Comparison of ENCODE assay signal across 1 cellular context in the genomic region with DNA sequence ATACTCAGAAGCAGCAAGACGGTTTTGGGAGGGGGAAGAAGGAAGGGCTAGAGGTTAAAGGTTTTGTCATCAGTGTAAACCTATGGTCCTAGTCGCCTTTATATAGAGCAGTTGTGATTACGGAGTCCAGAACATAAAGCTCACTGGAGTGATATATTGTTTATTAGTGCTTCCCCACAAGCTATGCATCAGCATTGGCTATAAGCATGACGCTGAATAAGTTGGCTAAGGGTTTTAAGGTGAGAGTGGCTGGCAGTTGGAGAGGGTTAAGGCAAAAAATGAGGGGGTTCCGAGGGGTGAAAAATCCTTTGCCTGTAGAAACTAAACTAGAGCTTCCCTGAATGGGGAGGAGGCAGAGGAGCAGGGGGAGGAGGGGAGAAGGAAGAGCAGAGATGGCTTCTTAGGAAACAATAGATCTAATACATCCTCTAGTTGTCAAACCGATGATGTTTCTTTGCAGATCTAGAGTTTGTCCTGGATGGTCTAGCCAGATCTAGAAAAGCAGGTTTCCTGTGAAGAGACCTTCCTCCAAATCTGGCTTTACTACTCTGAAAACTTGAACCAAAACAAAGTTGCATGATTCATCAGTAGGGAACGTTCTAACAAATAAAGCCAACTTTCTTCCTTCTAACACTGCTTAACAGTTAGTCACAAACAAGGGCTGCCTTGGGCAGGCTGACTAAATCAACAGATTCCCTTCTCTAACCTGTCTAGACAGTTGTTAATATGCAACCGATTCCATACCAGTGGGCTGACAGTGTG.
TF ChIP-seq lines count a peak whose summit lies in the region.

No MANE protein-coding gene starts in this region.

TF ChIP-seq in GM12878, 131 proteins besides CTCF, POLR2A, EP300 and RAD21 (continued from another document):
- TF ChIP-seq, protein P1, sequence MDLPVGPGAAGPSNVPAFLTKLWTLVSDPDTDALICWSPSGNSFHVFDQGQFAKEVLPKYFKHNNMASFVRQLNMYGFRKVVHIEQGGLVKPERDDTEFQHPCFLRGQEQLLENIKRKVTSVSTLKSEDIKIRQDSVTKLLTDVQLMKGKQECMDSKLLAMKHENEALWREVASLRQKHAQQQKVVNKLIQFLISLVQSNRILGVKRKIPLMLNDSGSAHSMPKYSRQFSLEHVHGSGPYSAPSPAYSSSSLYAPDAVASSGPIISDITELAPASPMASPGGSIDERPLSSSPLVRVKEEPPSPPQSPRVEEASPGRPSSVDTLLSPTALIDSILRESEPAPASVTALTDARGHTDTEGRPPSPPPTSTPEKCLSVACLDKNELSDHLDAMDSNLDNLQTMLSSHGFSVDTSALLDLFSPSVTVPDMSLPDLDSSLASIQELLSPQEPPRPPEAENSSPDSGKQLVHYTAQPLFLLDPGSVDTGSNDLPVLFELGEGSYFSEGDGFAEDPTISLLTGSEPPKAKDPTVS (IDR thresholded peaks at IDR 0.05; ENCODE audit: low read depth, low read length): no peak
- no peak for TF ChIP-seq GATAD2B (conservative IDR thresholded peaks at IDR 0.05; ENCODE audit: low read depth)
- TF ChIP-seq, protein P2, sequence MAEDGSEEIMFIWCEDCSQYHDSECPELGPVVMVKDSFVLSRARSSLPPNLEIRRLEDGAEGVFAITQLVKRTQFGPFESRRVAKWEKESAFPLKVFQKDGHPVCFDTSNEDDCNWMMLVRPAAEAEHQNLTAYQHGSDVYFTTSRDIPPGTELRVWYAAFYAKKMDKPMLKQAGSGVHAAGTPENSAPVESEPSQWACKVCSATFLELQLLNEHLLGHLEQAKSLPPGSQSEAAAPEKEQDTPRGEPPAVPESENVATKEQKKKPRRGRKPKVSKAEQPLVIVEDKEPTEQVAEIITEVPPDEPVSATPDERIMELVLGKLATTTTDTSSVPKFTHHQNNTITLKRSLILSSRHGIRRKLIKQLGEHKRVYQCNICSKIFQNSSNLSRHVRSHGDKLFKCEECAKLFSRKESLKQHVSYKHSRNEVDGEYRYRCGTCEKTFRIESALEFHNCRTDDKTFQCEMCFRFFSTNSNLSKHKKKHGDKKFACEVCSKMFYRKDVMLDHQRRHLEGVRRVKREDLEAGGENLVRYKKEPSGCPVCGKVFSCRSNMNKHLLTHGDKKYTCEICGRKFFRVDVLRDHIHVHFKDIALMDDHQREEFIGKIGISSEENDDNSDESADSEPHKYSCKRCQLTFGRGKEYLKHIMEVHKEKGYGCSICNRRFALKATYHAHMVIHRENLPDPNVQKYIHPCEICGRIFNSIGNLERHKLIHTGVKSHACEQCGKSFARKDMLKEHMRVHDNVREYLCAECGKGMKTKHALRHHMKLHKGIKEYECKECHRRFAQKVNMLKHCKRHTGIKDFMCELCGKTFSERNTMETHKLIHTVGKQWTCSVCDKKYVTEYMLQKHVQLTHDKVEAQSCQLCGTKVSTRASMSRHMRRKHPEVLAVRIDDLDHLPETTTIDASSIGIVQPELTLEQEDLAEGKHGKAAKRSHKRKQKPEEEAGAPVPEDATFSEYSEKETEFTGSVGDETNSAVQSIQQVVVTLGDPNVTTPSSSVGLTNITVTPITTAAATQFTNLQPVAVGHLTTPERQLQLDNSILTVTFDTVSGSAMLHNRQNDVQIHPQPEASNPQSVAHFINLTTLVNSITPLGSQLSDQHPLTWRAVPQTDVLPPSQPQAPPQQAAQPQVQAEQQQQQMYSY (CRISPR knock-in tag; IDR thresholded peaks at IDR 0.05): no peak
- no peak for TF ChIP-seq SMAD1 (IDR thresholded peaks at IDR 0.05; ENCODE audit: low read depth, partially characterized antibody)
- TF ChIP-seq, protein P3, sequence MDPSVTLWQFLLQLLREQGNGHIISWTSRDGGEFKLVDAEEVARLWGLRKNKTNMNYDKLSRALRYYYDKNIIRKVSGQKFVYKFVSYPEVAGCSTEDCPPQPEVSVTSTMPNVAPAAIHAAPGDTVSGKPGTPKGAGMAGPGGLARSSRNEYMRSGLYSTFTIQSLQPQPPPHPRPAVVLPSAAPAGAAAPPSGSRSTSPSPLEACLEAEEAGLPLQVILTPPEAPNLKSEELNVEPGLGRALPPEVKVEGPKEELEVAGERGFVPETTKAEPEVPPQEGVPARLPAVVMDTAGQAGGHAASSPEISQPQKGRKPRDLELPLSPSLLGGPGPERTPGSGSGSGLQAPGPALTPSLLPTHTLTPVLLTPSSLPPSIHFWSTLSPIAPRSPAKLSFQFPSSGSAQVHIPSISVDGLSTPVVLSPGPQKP (IDR thresholded peaks at IDR 0.05; ENCODE audit: low read depth, low read length): no peak
- TF ChIP-seq, protein P4, sequence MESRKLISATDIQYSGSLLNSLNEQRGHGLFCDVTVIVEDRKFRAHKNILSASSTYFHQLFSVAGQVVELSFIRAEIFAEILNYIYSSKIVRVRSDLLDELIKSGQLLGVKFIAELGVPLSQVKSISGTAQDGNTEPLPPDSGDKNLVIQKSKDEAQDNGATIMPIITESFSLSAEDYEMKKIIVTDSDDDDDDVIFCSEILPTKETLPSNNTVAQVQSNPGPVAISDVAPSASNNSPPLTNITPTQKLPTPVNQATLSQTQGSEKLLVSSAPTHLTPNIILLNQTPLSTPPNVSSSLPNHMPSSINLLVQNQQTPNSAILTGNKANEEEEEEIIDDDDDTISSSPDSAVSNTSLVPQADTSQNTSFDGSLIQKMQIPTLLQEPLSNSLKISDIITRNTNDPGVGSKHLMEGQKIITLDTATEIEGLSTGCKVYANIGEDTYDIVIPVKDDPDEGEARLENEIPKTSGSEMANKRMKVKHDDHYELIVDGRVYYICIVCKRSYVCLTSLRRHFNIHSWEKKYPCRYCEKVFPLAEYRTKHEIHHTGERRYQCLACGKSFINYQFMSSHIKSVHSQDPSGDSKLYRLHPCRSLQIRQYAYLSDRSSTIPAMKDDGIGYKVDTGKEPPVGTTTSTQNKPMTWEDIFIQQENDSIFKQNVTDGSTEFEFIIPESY (IDR thresholded peaks at IDR 0.05): no peak
- TF ChIP-seq, protein P5, sequence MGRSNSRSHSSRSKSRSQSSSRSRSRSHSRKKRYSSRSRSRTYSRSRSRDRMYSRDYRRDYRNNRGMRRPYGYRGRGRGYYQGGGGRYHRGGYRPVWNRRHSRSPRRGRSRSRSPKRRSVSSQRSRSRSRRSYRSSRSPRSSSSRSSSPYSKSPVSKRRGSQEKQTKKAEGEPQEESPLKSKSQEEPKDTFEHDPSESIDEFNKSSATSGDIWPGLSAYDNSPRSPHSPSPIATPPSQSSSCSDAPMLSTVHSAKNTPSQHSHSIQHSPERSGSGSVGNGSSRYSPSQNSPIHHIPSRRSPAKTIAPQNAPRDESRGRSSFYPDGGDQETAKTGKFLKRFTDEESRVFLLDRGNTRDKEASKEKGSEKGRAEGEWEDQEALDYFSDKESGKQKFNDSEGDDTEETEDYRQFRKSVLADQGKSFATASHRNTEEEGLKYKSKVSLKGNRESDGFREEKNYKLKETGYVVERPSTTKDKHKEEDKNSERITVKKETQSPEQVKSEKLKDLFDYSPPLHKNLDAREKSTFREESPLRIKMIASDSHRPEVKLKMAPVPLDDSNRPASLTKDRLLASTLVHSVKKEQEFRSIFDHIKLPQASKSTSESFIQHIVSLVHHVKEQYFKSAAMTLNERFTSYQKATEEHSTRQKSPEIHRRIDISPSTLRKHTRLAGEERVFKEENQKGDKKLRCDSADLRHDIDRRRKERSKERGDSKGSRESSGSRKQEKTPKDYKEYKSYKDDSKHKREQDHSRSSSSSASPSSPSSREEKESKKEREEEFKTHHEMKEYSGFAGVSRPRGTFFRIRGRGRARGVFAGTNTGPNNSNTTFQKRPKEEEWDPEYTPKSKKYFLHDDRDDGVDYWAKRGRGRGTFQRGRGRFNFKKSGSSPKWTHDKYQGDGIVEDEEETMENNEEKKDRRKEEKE (IDR thresholded peaks at IDR 0.05): no peak
- TF ChIP-seq, protein P6, sequence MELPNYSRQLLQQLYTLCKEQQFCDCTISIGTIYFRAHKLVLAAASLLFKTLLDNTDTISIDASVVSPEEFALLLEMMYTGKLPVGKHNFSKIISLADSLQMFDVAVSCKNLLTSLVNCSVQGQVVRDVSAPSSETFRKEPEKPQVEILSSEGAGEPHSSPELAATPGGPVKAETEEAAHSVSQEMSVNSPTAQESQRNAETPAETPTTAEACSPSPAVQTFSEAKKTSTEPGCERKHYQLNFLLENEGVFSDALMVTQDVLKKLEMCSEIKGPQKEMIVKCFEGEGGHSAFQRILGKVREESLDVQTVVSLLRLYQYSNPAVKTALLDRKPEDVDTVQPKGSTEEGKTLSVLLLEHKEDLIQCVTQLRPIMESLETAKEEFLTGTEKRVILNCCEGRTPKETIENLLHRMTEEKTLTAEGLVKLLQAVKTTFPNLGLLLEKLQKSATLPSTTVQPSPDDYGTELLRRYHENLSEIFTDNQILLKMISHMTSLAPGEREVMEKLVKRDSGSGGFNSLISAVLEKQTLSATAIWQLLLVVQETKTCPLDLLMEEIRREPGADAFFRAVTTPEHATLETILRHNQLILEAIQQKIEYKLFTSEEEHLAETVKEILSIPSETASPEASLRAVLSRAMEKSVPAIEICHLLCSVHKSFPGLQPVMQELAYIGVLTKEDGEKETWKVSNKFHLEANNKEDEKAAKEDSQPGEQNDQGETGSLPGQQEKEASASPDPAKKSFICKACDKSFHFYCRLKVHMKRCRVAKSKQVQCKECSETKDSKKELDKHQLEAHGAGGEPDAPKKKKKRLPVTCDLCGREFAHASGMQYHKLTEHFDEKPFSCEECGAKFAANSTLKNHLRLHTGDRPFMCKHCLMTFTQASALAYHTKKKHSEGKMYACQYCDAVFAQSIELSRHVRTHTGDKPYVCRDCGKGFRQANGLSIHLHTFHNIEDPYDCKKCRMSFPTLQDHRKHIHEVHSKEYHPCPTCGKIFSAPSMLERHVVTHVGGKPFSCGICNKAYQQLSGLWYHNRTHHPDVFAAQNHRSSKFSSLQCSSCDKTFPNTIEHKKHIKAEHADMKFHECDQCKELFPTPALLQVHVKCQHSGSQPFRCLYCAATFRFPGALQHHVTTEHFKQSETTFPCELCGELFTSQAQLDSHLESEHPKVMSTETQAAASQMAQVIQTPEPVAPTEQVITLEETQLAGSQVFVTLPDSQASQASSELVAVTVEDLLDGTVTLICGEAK (IDR thresholded peaks at IDR 0.05; ENCODE audit: borderline replicate concordance): no peak
- TF ChIP-seq EZH2 (IDR thresholded peaks at IDR 0.05; ENCODE audit: borderline replicate concordance, control insufficient read depth, low read depth, low read length): no peak
- TF ChIP-seq, protein P7, sequence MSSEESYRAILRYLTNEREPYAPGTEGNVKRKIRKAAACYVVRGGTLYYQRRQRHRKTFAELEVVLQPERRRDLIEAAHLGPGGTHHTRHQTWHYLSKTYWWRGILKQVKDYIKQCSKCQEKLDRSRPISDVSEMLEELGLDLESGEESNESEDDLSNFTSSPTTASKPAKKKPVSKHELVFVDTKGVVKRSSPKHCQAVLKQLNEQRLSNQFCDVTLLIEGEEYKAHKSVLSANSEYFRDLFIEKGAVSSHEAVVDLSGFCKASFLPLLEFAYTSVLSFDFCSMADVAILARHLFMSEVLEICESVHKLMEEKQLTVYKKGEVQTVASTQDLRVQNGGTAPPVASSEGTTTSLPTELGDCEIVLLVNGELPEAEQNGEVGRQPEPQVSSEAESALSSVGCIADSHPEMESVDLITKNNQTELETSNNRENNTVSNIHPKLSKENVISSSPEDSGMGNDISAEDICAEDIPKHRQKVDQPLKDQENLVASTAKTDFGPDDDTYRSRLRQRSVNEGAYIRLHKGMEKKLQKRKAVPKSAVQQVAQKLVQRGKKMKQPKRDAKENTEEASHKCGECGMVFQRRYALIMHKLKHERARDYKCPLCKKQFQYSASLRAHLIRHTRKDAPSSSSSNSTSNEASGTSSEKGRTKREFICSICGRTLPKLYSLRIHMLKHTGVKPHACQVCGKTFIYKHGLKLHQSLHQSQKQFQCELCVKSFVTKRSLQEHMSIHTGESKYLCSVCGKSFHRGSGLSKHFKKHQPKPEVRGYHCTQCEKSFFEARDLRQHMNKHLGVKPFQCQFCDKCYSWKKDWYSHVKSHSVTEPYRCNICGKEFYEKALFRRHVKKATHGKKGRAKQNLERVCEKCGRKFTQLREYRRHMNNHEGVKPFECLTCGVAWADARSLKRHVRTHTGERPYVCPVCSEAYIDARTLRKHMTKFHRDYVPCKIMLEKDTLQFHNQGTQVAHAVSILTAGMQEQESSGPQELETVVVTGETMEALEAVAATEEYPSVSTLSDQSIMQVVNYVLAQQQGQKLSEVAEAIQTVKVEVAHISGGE (CRISPR knock-in tag; IDR thresholded peaks at IDR 0.05): no peak
- TF ChIP-seq SUZ12 (IDR thresholded peaks at IDR 0.05; ENCODE audit: unreplicated experiment): no peak
- no peak for TF ChIP-seq DPF2 (IDR thresholded peaks at IDR 0.05)
- TF ChIP-seq SIX5 (IDR thresholded peaks at IDR 0.05; ENCODE audit: low read depth, low read length, severe bottlenecking): no peak
- TF ChIP-seq, protein P8, sequence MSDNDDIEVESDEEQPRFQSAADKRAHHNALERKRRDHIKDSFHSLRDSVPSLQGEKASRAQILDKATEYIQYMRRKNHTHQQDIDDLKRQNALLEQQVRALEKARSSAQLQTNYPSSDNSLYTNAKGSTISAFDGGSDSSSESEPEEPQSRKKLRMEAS (IDR thresholded peaks at IDR 0.05; ENCODE audit: low read depth, low read length): no peak
